In the genomic region with DNA sequence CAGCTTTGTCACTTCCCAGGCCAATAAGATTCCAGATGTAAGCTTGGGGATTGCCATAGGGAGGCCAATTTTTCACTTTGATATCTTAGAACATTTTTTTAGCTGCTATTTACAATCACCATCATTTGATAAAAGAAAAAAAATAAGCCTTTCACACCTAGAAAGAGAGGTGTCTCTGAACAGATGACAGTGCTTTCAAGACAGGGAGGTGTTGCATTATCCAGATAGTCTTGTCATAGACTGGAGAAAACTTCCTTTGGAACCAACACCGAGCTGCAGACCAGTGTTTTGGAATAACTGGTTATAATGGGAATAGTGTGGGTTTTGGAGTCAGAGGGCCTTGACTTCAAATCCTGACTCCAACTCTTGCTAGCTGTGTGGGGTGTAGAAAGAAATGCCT, we compare ENCODE assay signal across 18 cellular contexts.
"Had no signal": no experiment of that assay in that cellular context is flagged by ENCODE, and none has a peak within 500 bp of the region (broad histone marks: within the 10 kb centered on the region; RNA-seq: fewer than 3 reads in every experiment).

No MANE protein-coding gene starts in this region.

- H3K4me2 ChIP-seq: SK-N-SH had no signal

- H3K9ac ChIP-seq: SK-N-SH had no signal

- DNase-seq: KBM-7, MM.1S, NCI-H1092 treated with DMSO at 0.1 percent for 48 hours, NCI-H1436, NCI-H187, NCI-H2029, NCI-H2081 treated with DMSO at 0.1 percent for 48 hours, NCI-H2171, NCI-H226, NCI-H510A, NCI-H524 treated with DMSO at 0.1 percent for 48 hours, NCI-H774, PC-3, SHP77, SK-N-SH, SW 1271 had no signal

- H3K27ac ChIP-seq: RWPE1 had no signal

- H3K9me3 ChIP-seq: SK-N-SH had no signal

- ATAC-seq: Panc1, PC-3 had no signal
